In the genomic region with DNA sequence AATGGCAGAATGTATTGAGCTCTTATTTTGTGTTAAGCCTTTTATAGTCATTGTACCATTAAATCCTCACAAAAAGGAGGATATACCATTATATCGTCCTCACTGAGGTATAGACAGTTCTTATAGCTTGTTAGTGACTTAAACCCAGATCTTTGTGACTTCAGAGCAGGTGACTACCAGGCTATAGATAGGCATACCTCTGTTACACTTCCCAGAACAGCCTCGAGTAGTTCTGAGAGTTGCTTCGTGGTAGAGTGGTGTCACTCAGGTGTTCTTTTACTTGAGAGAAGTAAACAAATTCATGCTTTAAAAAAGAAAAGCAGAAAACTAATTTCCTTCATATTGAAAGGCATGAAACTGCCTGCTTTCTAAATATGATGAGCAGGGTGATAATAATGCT, we compare ENCODE assay signal across 13 cellular contexts.
"Had no signal": no experiment of that assay in that cellular context is flagged by ENCODE, and none has a peak within 500 bp of the region (broad histone marks: within the 10 kb centered on the region; RNA-seq: fewer than 3 reads in every experiment).

No MANE protein-coding gene starts in this region.

- H3K9me3 ChIP-seq: ovary, suprapubic skin, upper lobe of left lung had no signal

- H3K27ac Mint-ChIP-seq: activated CD4-positive, alpha-beta T cell treated with anti-CD3 and anti-CD28 coated beads for 36 hours; activated T-cell treated with anti-CD3 and anti-CD28 coated beads, Interleukin-2, amount 50 U/mL, for 24 hours; neural progenitor cell had no signal

- DNase-seq: activated CD4-positive, alpha-beta T cell treated with anti-CD3 and anti-CD28 coated beads for 36 hours; activated gamma-delta T cell treated with Interleukin-2 at 50 U/mL for 16 hours; activated T-cell treated with anti-CD3 and anti-CD28 coated beads, Interleukin-2, amount 50 U/mL, for 24 hours; dorsolateral prefrontal cortex; hypothalamus; kidney glomerular epithelial cell; ovary; stimulated activated CD4-positive, alpha-beta T cell treated with anti-CD3 and anti-CD28 coated beads, Interleukin-12 subunit alpha, Interleukin-12 subunit beta, amount 100 ng/mL, for 4 hours; stimulated activated naive CD8-positive, alpha-beta T cell treated with anti-CD3 and anti-CD28 coated beads, Interleukin-15, Interleukin-2, amounts not matched to agents 100 U/mL and 50 U/mL, for 24 hours; upper lobe of left lung had no signal

- ATAC-seq: activated CD4-positive, alpha-beta T cell treated with anti-CD3 and anti-CD28 coated beads for 36 hours; stimulated activated naive CD8-positive, alpha-beta T cell treated with anti-CD3 and anti-CD28 coated beads, Interleukin-15, Interleukin-2, amounts not matched to agents 100 U/mL and 50 U/mL, for 24 hours had no signal

- H3K4me1 ChIP-seq: neural progenitor cell, suprapubic skin, upper lobe of left lung had no signal

- H3K4me3 ChIP-seq: dorsolateral prefrontal cortex, neural progenitor cell, ovary, suprapubic skin, upper lobe of left lung had no signal

- H2AFZ ChIP-seq: neural progenitor cell had no signal

- H3K27ac ChIP-seq: dorsolateral prefrontal cortex, neural progenitor cell, ovary, suprapubic skin, upper lobe of left lung, VCaP had no signal

- H3K4me2 ChIP-seq: neural progenitor cell had no signal

- H3K9me3 Mint-ChIP-seq: activated T-cell treated with anti-CD3 and anti-CD28 coated beads, Interleukin-2, amount 50 U/mL, for 24 hours had no signal

- H3K36me3 ChIP-seq: neural progenitor cell, ovary had no signal

- H3K4me1 Mint-ChIP-seq: activated CD4-positive, alpha-beta T cell treated with anti-CD3 and anti-CD28 coated beads for 36 hours; neural progenitor cell had no signal

- H3K4me3 Mint-ChIP-seq: activated CD4-positive, alpha-beta T cell treated with anti-CD3 and anti-CD28 coated beads for 36 hours; activated T-cell treated with anti-CD3 and anti-CD28 coated beads, Interleukin-2, amount 50 U/mL, for 24 hours; neural progenitor cell had no signal

- H3K27me3 Mint-ChIP-seq: activated CD4-positive, alpha-beta T cell treated with anti-CD3 and anti-CD28 coated beads for 36 hours; activated T-cell treated with anti-CD3 and anti-CD28 coated beads, Interleukin-2, amount 50 U/mL, for 24 hours had no signal
